In genomic region chr17:56835259-56835575, GRCh38 we compare ENCODE assay signal across 8 cellular contexts. TPM values are rescaled to one million over a fixed set of nuclear protein-coding genes. Genes with fewer than 3 reads are reported as not detected.
DNase-seq lines count a peak whose midpoint lies in the region; ATAC-seq and TF ChIP-seq lines count a peak whose summit lies in the region.

No MANE protein-coding gene starts in this region.

- no peak for ATAC-seq in activated T-cell treated with anti-CD3 and anti-CD28 coated beads, Interleukin-2, amount 50 U/mL, for 72 hours (replicated peaks in 1 of 2)

- no peak for TF ChIP-seq POLR2A in transverse colon (IDR thresholded peaks at IDR 0.05)

- H3K27me3 ChIP-seq in liver (ENCODE audit: control insufficient read depth in 4 of 4, insufficient read depth in 4 of 4, low read length in 3 of 4) (no peaks in the 10 kb centered on the region), transverse colon (no peaks in the 10 kb centered on the region)

- peak overlapping the region; percentile 94 to 95 for H3K4me3 Mint-ChIP-seq in activated T-cell treated with anti-CD3 and anti-CD28 coated beads, Interleukin-2, amount 50 U/mL, for 72 hours
- H3K4me3 Mint-ChIP-seq in activated T-helper 2 cell treated with anti-CD3 and anti-CD28 coated beads, Interferon-gamma antibody, Interleukin-2, Interleukin-4, amounts not matched to agents 10 μg/mL and 5 μg/mL and 100 μg/mL, durations not matched to agents 14 hours and 24 hours and 36 hours (ENCODE audit: low read depth): peak overlapping the region; percentile 93

- H3K9me3 Mint-ChIP-seq in activated T-cell treated with anti-CD3 and anti-CD28 coated beads, Interleukin-2, amount 50 U/mL, for 72 hours: no peaks in the 10 kb centered on the region
- no peaks in the 10 kb centered on the region for H3K9me3 Mint-ChIP-seq in activated T-helper 2 cell treated with anti-CD3 and anti-CD28 coated beads, Interferon-gamma antibody, Interleukin-2, Interleukin-4, amounts not matched to agents 10 μg/mL and 5 μg/mL and 100 μg/mL, durations not matched to agents 14 hours and 24 hours and 36 hours

- no peak for TF ChIP-seq RAD21 in liver (IDR thresholded peaks at IDR 0.05)

- no peak overlapping the region for H3K9ac ChIP-seq in liver (ENCODE audit: low read depth in 1 of 2, low read length in 2 of 2)

- H3K27ac ChIP-seq in liver (ENCODE audit: low read depth in 1 of 2, low read length in 2 of 2) (peak overlapping the region in 1 of 2 donors; percentile 80), transverse colon (peak overlapping the region; percentile 91 to 94 (median 93))

- no peak for DNase-seq in activated T-cell treated with anti-CD3 and anti-CD28 coated beads, Interleukin-2, amount 50 U/mL, for 72 hours
- DNase-seq in activated T-cell treated with anti-CD3 and anti-CD28 coated beads, Interleukin-2, amount 50 U/mL, for 48 hours: no peak
- no peak for DNase-seq in activated T-helper 2 cell treated with anti-CD3 and anti-CD28 coated beads, Interferon-gamma antibody, Interleukin-2, Interleukin-4, amounts not matched to agents 10 μg/mL and 5 μg/mL and 100 μg/mL, durations not matched to agents 14 hours and 24 hours and 36 hours (ENCODE audit: low spot score)
- no peak for DNase-seq in transverse colon
- no peak for DNase-seq in stimulated activated CD4-positive, alpha-beta T cell treated with anti-CD3 and anti-CD28 coated beads, Interleukin-4, amount 100 ng/mL, for 24 hours
- no peak for DNase-seq in dedifferentiated amniotic fluid mesenchymal stem cell (ENCODE audit: extremely low spot score)
- no peak for DNase-seq in stimulated activated CD4-positive, alpha-beta T cell treated with anti-CD3 and anti-CD28 coated beads, Interleukin-2, amount 100 ng/mL, for 24 hours

- H3K36me3 Mint-ChIP-seq in activated T-cell treated with anti-CD3 and anti-CD28 coated beads, Interleukin-2, amount 50 U/mL, for 72 hours (ENCODE audit: insufficient read depth in 2 of 2): peaks cover 6 to 18% of the 10 kb centered on the region in 2 donors
- H3K36me3 Mint-ChIP-seq in activated T-helper 2 cell treated with anti-CD3 and anti-CD28 coated beads, Interferon-gamma antibody, Interleukin-2, Interleukin-4, amounts not matched to agents 10 μg/mL and 5 μg/mL and 100 μg/mL, durations not matched to agents 14 hours and 24 hours and 36 hours (ENCODE audit: low read depth): peaks cover 63% of the 10 kb centered on the region

- H3K4me1 Mint-ChIP-seq in activated T-cell treated with anti-CD3 and anti-CD28 coated beads, Interleukin-2, amount 50 U/mL, for 72 hours (ENCODE audit: low read depth): peaks cover 60% of the 10 kb centered on the region
- peaks cover 48% of the 10 kb centered on the region for H3K4me1 Mint-ChIP-seq in activated T-helper 2 cell treated with anti-CD3 and anti-CD28 coated beads, Interferon-gamma antibody, Interleukin-2, Interleukin-4, amounts not matched to agents 10 μg/mL and 5 μg/mL and 100 μg/mL, durations not matched to agents 14 hours and 24 hours and 36 hours (ENCODE audit: low read depth)

- H3K9me3 ChIP-seq in liver (ENCODE audit: control insufficient read depth in 4 of 4, low read length in 3 of 4): no peaks in the 10 kb centered on the region
- H3K9me3 ChIP-seq in transverse colon: no peaks in the 10 kb centered on the region

- H3K4me3 ChIP-seq in liver (ENCODE audit: low read depth in 1 of 3, low read length in 3 of 3) (peak overlapping the region; percentile 12 to 65 (median 59)), transverse colon (peak overlapping the region; percentile 54 to 93 (median 74))

- H3K27me3 Mint-ChIP-seq in activated T-cell treated with anti-CD3 and anti-CD28 coated beads, Interleukin-2, amount 50 U/mL, for 72 hours (ENCODE audit: low read depth): no peaks in the 10 kb centered on the region
- H3K27me3 Mint-ChIP-seq in activated T-helper 2 cell treated with anti-CD3 and anti-CD28 coated beads, Interferon-gamma antibody, Interleukin-2, Interleukin-4, amounts not matched to agents 10 μg/mL and 5 μg/mL and 100 μg/mL, durations not matched to agents 14 hours and 24 hours and 36 hours (ENCODE audit: low read depth): no peaks in the 10 kb centered on the region

- H3K27ac Mint-ChIP-seq in activated T-cell treated with anti-CD3 and anti-CD28 coated beads, Interleukin-2, amount 50 U/mL, for 72 hours: no peak overlapping the region
- H3K27ac Mint-ChIP-seq in activated T-helper 2 cell treated with anti-CD3 and anti-CD28 coated beads, Interferon-gamma antibody, Interleukin-2, Interleukin-4, amounts not matched to agents 10 μg/mL and 5 μg/mL and 100 μg/mL, durations not matched to agents 14 hours and 24 hours and 36 hours: peak overlapping the region; percentile 93

- H3K36me3 ChIP-seq in liver (ENCODE audit: control insufficient read depth in 4 of 4, insufficient read depth in 3 of 4, low read depth in 1 of 4, low read length in 3 of 4) (no peaks in the 10 kb centered on the region), transverse colon (no peaks in the 10 kb centered on the region)

- intact Hi-C loops in activated T-helper 2 cell treated with anti-CD3 and anti-CD28 coated beads, Interferon-gamma antibody, Interleukin-2, Interleukin-4, amounts not matched to agents 10 μg/mL and 5 μg/mL and 100 μg/mL, durations not matched to agents 14 hours and 24 hours and 36 hours (cut with micrococcal nuclease): loop anchor here (2.0 kb wide), 1 partner anchor 250 kb away; the partner anchor contains the start of gene AKAP1
- intact Hi-C loops in transverse colon (cut with DNase I; ENCODE audit: low total_unique reads): no loop called here

- in situ Hi-C loops in transverse colon (cut with MboI; ENCODE audit: low pct_ligation_motif_present in 1 of 4, low pct_unique_long_range_greater_than_20kb in 1 of 4, low sequenced_read_pairs in 3 of 4): loop anchor here in 1 of 4 donors (25.0 kb wide), 1 partner anchor 277 kb away; no protein-coding TSS in a partner anchor

- TF ChIP-seq CTCF in liver (IDR thresholded peaks at IDR 0.05; ENCODE audit: low read depth, low read length, missing input control): no peak
- TF ChIP-seq CTCF in transverse colon (IDR thresholded peaks at IDR 0.05): no peak

- WGBS in liver: 61% methylated on average over 6 of the region's 6 CpGs
- WGBS in transverse colon (ENCODE audit: low coverage in 1 of 2), 2 donors: 40 to 50% methylated on average over 2 to 6 of the region's 6 CpGs

- no peak for TF ChIP-seq EP300 in transverse colon (IDR thresholded peaks at IDR 0.05; ENCODE audit: low read depth)

- H3K4me1 ChIP-seq in liver (ENCODE audit: control insufficient read depth in 4 of 4, insufficient read depth in 4 of 4, low read length in 3 of 4) (peaks cover 8 to 28% (median 18%) of the 10 kb centered on the region in 4 donors), transverse colon (peaks cover 18 to 51% (median 31%) of the 10 kb centered on the region in 4 donors)

TF ChIP-seq in liver, 16 proteins besides CTCF, POLR2A, EP300 and RAD21 (continues in another document):
- TF ChIP-seq JUND (IDR thresholded peaks at IDR 0.05) (no peak), EGR1 (IDR thresholded peaks at IDR 0.05; ENCODE audit: low read depth in 2 of 2) (no peak), YY1 (IDR thresholded peaks at IDR 0.05) (no peak), GABPA (IDR thresholded peaks at IDR 0.05 in 1 of 2, conservative IDR thresholded peaks at IDR 0.05 in 1 of 2) (no peak), ATF3 (IDR thresholded peaks at IDR 0.05) (no peak), ZBTB33 (IDR thresholded peaks at IDR 0.05) (no peak), SP1 (IDR thresholded peaks at IDR 0.05) (no peak), NR2F2 (IDR thresholded peaks at IDR 0.05) (no peak), HNF4G (IDR thresholded peaks at IDR 0.05) (no peak), FOXA2 (IDR thresholded peaks at IDR 0.05) (no peak)

RNA-seq across cellular contexts. Expression of gene DGKE, which starts 1.3 kb away (rescaled TPM):
- 10 to 100 TPM; 25.0 to 34.6 TPM for total RNA-seq in activated T-cell treated with anti-CD3 and anti-CD28 coated beads, Interleukin-2, amount 50 U/mL, for 72 hours
- 26.5 and 28.9 TPM in 2 replicates for total RNA-seq in activated T-helper 2 cell treated with anti-CD3 and anti-CD28 coated beads, Interferon-gamma antibody, Interleukin-2, Interleukin-4, amounts not matched to agents 10 μg/mL and 5 μg/mL and 100 μg/mL, durations not matched to agents 14 hours and 24 hours and 36 hours
- total RNA-seq in liver (1 to 10 TPM; 1.0 to 5.9 TPM), transverse colon (10 to 100 TPM in 2 of 4 donors, 1 to 10 TPM in 2; 2.6 to 35.9 (median 11.4) TPM)
- 1 to 10 TPM; 1.3 to 4.3 TPM for polyA plus RNA-seq in liver

RNA-seq across cellular contexts. Expression of gene C17orf67, which starts 1.5 kb away (rescaled TPM):
- 1 to 10 TPM; 4.0 to 4.5 TPM for total RNA-seq in activated T-cell treated with anti-CD3 and anti-CD28 coated beads, Interleukin-2, amount 50 U/mL, for 72 hours
- 3.7 and 4.2 TPM in 2 replicates for total RNA-seq in activated T-helper 2 cell treated with anti-CD3 and anti-CD28 coated beads, Interferon-gamma antibody, Interleukin-2, Interleukin-4, amounts not matched to agents 10 μg/mL and 5 μg/mL and 100 μg/mL, durations not matched to agents 14 hours and 24 hours and 36 hours
- under 1 TPM; 0.19 to 0.75 TPM for total RNA-seq in liver
- polyA plus RNA-seq in liver: 1 to 10 TPM in 1 of 2 donors, under 1 TPM in 1; 0.81 to 1.4 TPM
- total RNA-seq in transverse colon: 1 to 10 TPM in 1 of 4 donors, under 1 TPM in 1, not detected in 2; 0.27 to 1.3 TPM
